Comparison of ENCODE assay signal across 8 cellular contexts in genomic region chrX:14873676-14874049, GRCh38. TPM values are rescaled to one million over a fixed set of nuclear protein-coding genes. Genes with fewer than 3 reads are reported as not detected.
DNase-seq lines count a peak whose midpoint lies in the region; ATAC-seq and TF ChIP-seq lines count a peak whose summit lies in the region.

No MANE protein-coding gene starts in this region.

- peak overlapping the region; percentile 64 for H3K4me2 ChIP-seq in mesendoderm (ENCODE audit: low read length)

- H3K4me1 ChIP-seq in heart right ventricle (peaks cover 0 to 19% (median 6%) of the 10 kb centered on the region in 9 donors), mesendoderm (ENCODE audit: control insufficient read depth, low read depth, low read length) (no peaks in the 10 kb centered on the region), uterus (no peaks in the 10 kb centered on the region)

- H2BK120ac ChIP-seq in mesendoderm (ENCODE audit: low read depth, low read length): no peak overlapping the region

- no peak overlapping the region for H4K5ac ChIP-seq in mesendoderm (ENCODE audit: low read length)

- no peaks in the 10 kb centered on the region for H3K9me3 ChIP-seq in heart right ventricle
- no peaks in the 10 kb centered on the region for H3K9me3 ChIP-seq in uterus

- H3K36me3 ChIP-seq in heart right ventricle: peaks cover 0 to 3% (median 0%) of the 10 kb centered on the region in 9 donors
- no peaks in the 10 kb centered on the region for H3K36me3 ChIP-seq in mesendoderm (ENCODE audit: control insufficient read depth, insufficient read depth, low read length)
- no peaks in the 10 kb centered on the region for H3K36me3 ChIP-seq in uterus

- DNase-seq in heart right ventricle: no peak
- DNase-seq in left ventricle myocardium superior: no peak
- DNase-seq in mesendoderm: no peak
- no peak for DNase-seq in uterus
- DNase-seq in hypothalamus (lab: John Stamatoyannopoulos, UW): no peak
- no peak for DNase-seq in NCI-H1092 treated with DMSO at 0.1 percent for 48 hours (lab: John Stamatoyannopoulos, UW)
- DNase-seq in NCI-H1417 treated with DMSO at 0.1 percent for 48 hours (lab: John Stamatoyannopoulos, UW): no peak

- H3K79me2 ChIP-seq in mesendoderm (ENCODE audit: control insufficient read depth, insufficient read depth, low read length): peaks cover 10% of the 10 kb centered on the region

- H3K4me1 Mint-ChIP-seq in brain: peaks cover 22% of the 10 kb centered on the region

- H3K27me3 Mint-ChIP-seq in brain: peaks cover 7% of the 10 kb centered on the region

- H3K9ac ChIP-seq in mesendoderm (ENCODE audit: low read length): peak overlapping the region; percentile 67

- H3K23ac ChIP-seq in mesendoderm (ENCODE audit: low read length): no peak overlapping the region

- no peak overlapping the region for H4K8ac ChIP-seq in mesendoderm (ENCODE audit: low read depth, low read length)

- no peak for TF ChIP-seq POLR2A in uterus (IDR thresholded peaks at IDR 0.05)

- H2AK5ac ChIP-seq in mesendoderm (ENCODE audit: low read length): no peak overlapping the region

- H3K4ac ChIP-seq in mesendoderm (ENCODE audit: low read depth, low read length): peak overlapping the region; percentile 4

- no peaks in the 10 kb centered on the region for H3K79me1 ChIP-seq in mesendoderm (ENCODE audit: low read length)

- ATAC-seq in heart right ventricle (no peak), left ventricle myocardium superior (no peak)

- H3K4me3 ChIP-seq in heart right ventricle: peak overlapping the region; percentile 47 to 83 (median 76)
- peak overlapping the region; percentile 88 for H3K4me3 ChIP-seq in mesendoderm (ENCODE audit: low read length)
- H3K4me3 ChIP-seq in uterus: peak overlapping the region; percentile 50 to 65

- peak overlapping the region; percentile 70 to 95 (median 85) for H3K27ac Mint-ChIP-seq in brain

- peaks cover 0 to 10% (median 0%) of the 10 kb centered on the region in 5 experiments for H3K9me3 Mint-ChIP-seq in brain

- peak overlapping the region in 8 of 10 donors; percentile 39 to 91 (median 80) for H3K27ac ChIP-seq in heart right ventricle
- no peak overlapping the region for H3K27ac ChIP-seq in mesendoderm (ENCODE audit: low read depth, low read length)
- peak overlapping the region; percentile 80 to 88 for H3K27ac ChIP-seq in uterus

- H2BK15ac ChIP-seq in mesendoderm (replicated peaks; ENCODE audit: low read depth): no peak overlapping the region

- no peak overlapping the region for H2BK5ac ChIP-seq in mesendoderm (ENCODE audit: low read length)

- H3K27me3 ChIP-seq in heart right ventricle: no peaks in the 10 kb centered on the region
- no peaks in the 10 kb centered on the region for H3K27me3 ChIP-seq in mesendoderm (ENCODE audit: insufficient read depth, low read length, poor library complexity)
- H3K27me3 ChIP-seq in uterus: no peaks in the 10 kb centered on the region

- intact Hi-C loops in heart right ventricle (cut with DNase I): loop anchor here in 1 of 10 donors (10.0 kb wide), 1 partner anchor 51 kb away; no protein-coding TSS in a partner anchor
- intact Hi-C loops in left ventricle myocardium superior (cut with micrococcal nuclease): no loop called here
- intact Hi-C loops in uterus (cut with DNase I; ENCODE audit: low total_unique reads): no loop called here

- TF ChIP-seq CTCF in heart right ventricle (IDR thresholded peaks at IDR 0.05): no peak
- no peak for TF ChIP-seq CTCF in brain (conservative IDR thresholded peaks at IDR 0.05)
- no peak for TF ChIP-seq CTCF in uterus (IDR thresholded peaks at IDR 0.05)

- H3K18ac ChIP-seq in mesendoderm (ENCODE audit: low read length): peak overlapping the region; percentile 85

- 2 to 3% methylated on average over 8 of the region's 8 CpGs for WGBS in heart right ventricle, 2 donors
- WGBS in mesendoderm (ENCODE audit: extremely low coverage, insufficient coverage, low lambda C conversion rate): no CpG with 5 or more reads among the region's 8 CpGs

- H3K56ac ChIP-seq in mesendoderm (ENCODE audit: low read length): peak overlapping the region; percentile 78

- peaks cover 15% of the 10 kb centered on the region for H3K36me3 Mint-ChIP-seq in brain

- H3K4me3 Mint-ChIP-seq in brain: peak overlapping the region; percentile 89 to 92 (median 90)

RNA-seq across cellular contexts. Expression of gene MOSPD2, which starts 0.4 kb away (rescaled TPM):
- total RNA-seq in heart right ventricle (1 to 10 TPM; 4.5 to 8.2 (median 5.3) TPM), left ventricle myocardium superior (5.8 TPM), uterus (10 to 100 TPM in 3 of 4 donors, 1 to 10 TPM in 1; 4.7 to 38.2 (median 23.4) TPM)
- polyA plus RNA-seq in heart right ventricle (1 to 10 TPM; 2.2 to 2.7 TPM), brain (ENCODE audit: insufficient read depth, low read depth, low replicate concordance) (4.8 TPM)
- 8.6 TPM for polyA plus RNA-seq in mesendoderm (2013, experiment 1 of 2)
- polyA plus RNA-seq in mesendoderm (2013, experiment 2 of 2): 9.4 TPM

RNA-seq across cellular contexts. Expression of gene FANCB, which starts 0.8 kb away (rescaled TPM):
- total RNA-seq in heart right ventricle (1 to 10 TPM in 1 of 10 donors, under 1 TPM in 9; 0.15 to 1.1 (median 0.48) TPM), left ventricle myocardium superior (0.94 TPM), uterus (10 to 100 TPM in 1 of 4 donors, 1 to 10 TPM in 2, under 1 TPM in 1; 0.51 to 15.1 (median 3.2) TPM)
- polyA plus RNA-seq in heart right ventricle (1 to 10 TPM in 1 of 2 donors, under 1 TPM in 1; 0.13 to 1.6 TPM), brain (ENCODE audit: insufficient read depth, low read depth, low replicate concordance) (0.75 TPM)
- polyA plus RNA-seq in mesendoderm (2013, experiment 1 of 2): 5.5 TPM
- 5.4 TPM for polyA plus RNA-seq in mesendoderm (2013, experiment 2 of 2)
